In the genomic region with DNA sequence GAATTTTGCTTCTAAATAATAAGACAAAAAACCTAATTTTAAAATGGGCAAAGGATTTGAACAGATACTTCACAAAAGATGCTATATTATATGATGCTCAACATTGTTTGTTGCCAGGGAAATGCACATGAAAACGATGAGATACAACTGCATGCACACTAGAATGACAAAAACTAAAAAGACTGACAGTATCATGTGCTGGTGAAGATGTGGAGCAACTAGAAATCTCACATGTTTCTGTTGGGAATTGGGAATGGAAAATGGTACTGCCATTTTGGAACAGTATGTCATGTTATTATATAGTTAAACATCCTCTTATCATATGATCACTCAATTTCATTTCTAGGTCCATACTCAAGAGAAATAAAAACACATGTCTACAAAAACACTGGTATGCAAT, we compare ENCODE assay signal across 8 cellular contexts.
"Had no signal": no experiment of that assay in that cellular context is flagged by ENCODE, and none has a peak within 500 bp of the region (broad histone marks: within the 10 kb centered on the region; RNA-seq: fewer than 3 reads in every experiment).

No MANE protein-coding gene starts in this region.

- ATAC-seq: GM12878 had no signal

- DNase-seq: GDM1, GF-D8 had no signal

- FAIRE-seq: G401.6, GM12878, GM12891, GM12892, GM18507, GM19239 had no signal

- H3K4me3 ChIP-seq: GM12878 had no signal
